1 cellular context compared by ENCODE assay signal in the genomic region with DNA sequence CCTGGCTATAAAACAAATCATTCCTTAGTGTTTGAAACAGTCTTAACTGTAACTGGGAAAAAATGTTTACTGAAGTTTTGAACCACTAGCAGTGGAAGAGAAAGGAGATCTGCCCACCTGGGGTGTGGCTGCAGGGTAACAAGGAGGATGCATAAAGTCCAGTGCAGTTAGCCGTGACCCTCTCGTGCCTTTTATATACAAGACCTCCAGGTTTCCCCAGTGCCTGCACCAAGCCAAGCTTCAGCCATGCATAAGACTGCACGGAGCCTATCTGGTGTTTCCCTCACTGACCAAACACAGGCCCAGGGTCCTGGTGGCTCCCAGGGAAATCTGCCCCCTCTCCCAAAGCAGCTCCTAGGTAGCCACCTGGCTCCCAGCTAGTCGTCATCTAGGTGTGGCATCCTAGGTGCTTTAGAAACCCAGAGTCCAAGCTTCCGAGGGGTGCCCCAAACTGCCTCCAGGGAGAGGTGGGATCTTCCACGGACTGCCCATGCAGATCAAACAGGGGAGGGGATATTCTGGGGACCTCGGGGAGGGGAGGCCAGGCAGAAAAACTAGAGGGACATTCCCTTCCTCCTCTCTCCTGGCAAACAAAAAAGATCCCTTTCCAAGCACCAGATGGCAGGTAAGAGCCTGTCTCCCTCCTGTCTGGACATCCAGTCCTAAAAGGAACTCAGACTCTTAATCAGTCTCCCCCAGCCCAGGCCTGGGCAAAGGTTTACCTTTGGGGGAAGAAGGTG.
TF ChIP-seq lines count a peak whose summit lies in the region.

No MANE protein-coding gene starts in this region.

TF ChIP-seq in WTC11, 78 proteins besides CTCF, POLR2A, EP300 and RAD21 (continued from another document):
- TF ChIP-seq, protein P1, sequence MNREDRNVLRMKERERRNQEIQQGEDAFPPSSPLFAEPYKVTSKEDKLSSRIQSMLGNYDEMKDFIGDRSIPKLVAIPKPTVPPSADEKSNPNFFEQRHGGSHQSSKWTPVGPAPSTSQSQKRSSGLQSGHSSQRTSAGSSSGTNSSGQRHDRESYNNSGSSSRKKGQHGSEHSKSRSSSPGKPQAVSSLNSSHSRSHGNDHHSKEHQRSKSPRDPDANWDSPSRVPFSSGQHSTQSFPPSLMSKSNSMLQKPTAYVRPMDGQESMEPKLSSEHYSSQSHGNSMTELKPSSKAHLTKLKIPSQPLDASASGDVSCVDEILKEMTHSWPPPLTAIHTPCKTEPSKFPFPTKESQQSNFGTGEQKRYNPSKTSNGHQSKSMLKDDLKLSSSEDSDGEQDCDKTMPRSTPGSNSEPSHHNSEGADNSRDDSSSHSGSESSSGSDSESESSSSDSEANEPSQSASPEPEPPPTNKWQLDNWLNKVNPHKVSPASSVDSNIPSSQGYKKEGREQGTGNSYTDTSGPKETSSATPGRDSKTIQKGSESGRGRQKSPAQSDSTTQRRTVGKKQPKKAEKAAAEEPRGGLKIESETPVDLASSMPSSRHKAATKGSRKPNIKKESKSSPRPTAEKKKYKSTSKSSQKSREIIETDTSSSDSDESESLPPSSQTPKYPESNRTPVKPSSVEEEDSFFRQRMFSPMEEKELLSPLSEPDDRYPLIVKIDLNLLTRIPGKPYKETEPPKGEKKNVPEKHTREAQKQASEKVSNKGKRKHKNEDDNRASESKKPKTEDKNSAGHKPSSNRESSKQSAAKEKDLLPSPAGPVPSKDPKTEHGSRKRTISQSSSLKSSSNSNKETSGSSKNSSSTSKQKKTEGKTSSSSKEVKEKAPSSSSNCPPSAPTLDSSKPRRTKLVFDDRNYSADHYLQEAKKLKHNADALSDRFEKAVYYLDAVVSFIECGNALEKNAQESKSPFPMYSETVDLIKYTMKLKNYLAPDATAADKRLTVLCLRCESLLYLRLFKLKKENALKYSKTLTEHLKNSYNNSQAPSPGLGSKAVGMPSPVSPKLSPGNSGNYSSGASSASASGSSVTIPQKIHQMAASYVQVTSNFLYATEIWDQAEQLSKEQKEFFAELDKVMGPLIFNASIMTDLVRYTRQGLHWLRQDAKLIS (CRISPR knock-in tag; IDR thresholded peaks at IDR 0.05; ENCODE audit: borderline replicate concordance), result no peak
- TF ChIP-seq KAT7 (CRISPR knock-in tag; IDR thresholded peaks at IDR 0.05; ENCODE audit: borderline replicate concordance) (no peak), CREM (CRISPR knock-in tag; IDR thresholded peaks at IDR 0.05) (no peak), SOX15 (CRISPR knock-in tag; IDR thresholded peaks at IDR 0.05) (no peak), ZNF232 (CRISPR knock-in tag; IDR thresholded peaks at IDR 0.05) (no peak)
